Comparison of ENCODE assay signal across 13 cellular contexts in the genomic region with DNA sequence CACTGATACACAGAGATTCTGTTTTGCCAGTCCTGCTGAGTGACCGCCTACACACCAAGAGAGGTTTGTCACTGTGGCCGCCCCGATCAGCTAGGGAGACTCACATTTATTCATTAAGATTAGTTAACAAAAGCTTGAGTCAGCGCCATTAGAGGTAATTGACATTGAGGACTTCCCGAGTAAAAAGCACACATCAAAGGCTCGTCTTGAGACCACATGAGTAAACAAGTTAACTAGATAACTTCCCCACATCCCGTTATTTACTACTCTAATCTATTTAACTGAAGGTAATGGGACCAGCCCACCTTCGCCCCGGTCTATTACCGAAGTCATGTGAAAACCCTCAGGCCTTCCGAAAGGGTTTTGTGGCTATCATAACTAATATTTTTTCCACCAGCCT. TPM values are rescaled to one million over a fixed set of nuclear protein-coding genes. Genes with fewer than 3 reads are reported as not detected.
"Had no signal": no experiment of that assay in that cellular context is flagged by ENCODE, and none has a peak within 500 bp of the region (broad histone marks: within the 10 kb centered on the region; RNA-seq: fewer than 3 reads in every experiment).

No MANE protein-coding gene starts in this region.

- H3K36me3 ChIP-seq: SJSA1 had no signal

- H3K4me3 ChIP-seq: K562, SJSA1 had no signal

- DNase-seq: NCI-H1092 treated with DMSO at 0.1 percent for 48 hours, NCI-H187, NCI-H2029, NCI-H2081 treated with DMSO at 0.1 percent for 48 hours, NCI-H2227 treated with DMSO at 0.1 percent for 48 hours, NCI-H524 treated with DMSO at 0.1 percent for 48 hours, NCI-H69, NCI-H774, SIG-M5 had no signal

RNA-seq across cellular contexts. Expression of gene SRRM3, which starts 23.0 kb away (rescaled TPM):
- total RNA-seq: T-cell had no signal
- polyA plus RNA-seq: IgD-negative memory B cell had no signal
